Comparison of ENCODE assay signal across 15 cellular contexts in genomic region chrX:367349-367748, GRCh38. TPM values are rescaled to one million over a fixed set of nuclear protein-coding genes. Genes with fewer than 3 reads are reported as not detected.
A peak's percentile ranks its signal among the peaks of the same experiment; 100 is the strongest.
DNase-seq lines count a peak whose midpoint lies in the region; ATAC-seq and TF ChIP-seq lines count a peak whose summit lies in the region.
"Had no signal": no experiment of that assay in that cellular context is flagged by ENCODE, and none has a peak within 500 bp of the region (broad histone marks: within the 10 kb centered on the region; RNA-seq: fewer than 3 reads in every experiment).

No MANE protein-coding gene starts in this region.

- H3K4me2 ChIP-seq in BLaER1 treated with 17β-estradiol and CSF1 and Interleukin-3, amounts not matched to agents 10 nM and 100 nM: peak overlapping the region in 7 of 11 experiments; percentile 94 to 97 (median 95); a peak in 12 of 22 replicates
- H3K4me2 ChIP-seq in osteoblast (ENCODE audit: insufficient read depth, low read length): no peak overlapping the region
- no peak overlapping the region for H3K4me2 ChIP-seq in smooth muscle cell

- peak overlapping the region in 3 of 11 experiments; percentile 60 to 71 (median 68); a peak in 3 of 22 replicates for H3K9ac ChIP-seq in BLaER1 treated with 17β-estradiol and CSF1 and Interleukin-3, amounts not matched to agents 10 nM and 100 nM
- no peak overlapping the region for H3K9ac ChIP-seq in smooth muscle cell (ENCODE audit: low read depth)

- 78 to 85% (median 83%) methylated on average over 16 of the region's 16 CpGs for WGBS in heart left ventricle, 4 donors
- WGBS in smooth muscle cell (ENCODE audit: low lambda C conversion rate): 97% methylated on average over 16 of the region's 16 CpGs
- 89 to 92% methylated on average over 16 of the region's 16 CpGs for WGBS in upper lobe of left lung, 2 donors

- no peaks in the 10 kb centered on the region for H3F3A ChIP-seq in smooth muscle cell (ENCODE audit: low read depth)

- DNase-seq in SJCRH30 (no peak), heart left ventricle (no peak), osteoblast (ENCODE audit: insufficient read length, low spot score, missing footprints) (peak; percentile 52), smooth muscle cell (lab: John Stamatoyannopoulos, UW; ENCODE audit: unreplicated experiment) (no peak), upper lobe of left lung (no peak)
- DNase-seq in activated CD8-positive, alpha-beta memory T cell treated with anti-CD3 and anti-CD28 coated beads, Interleukin-2, amount 10 ng/mL, durations not matched to agents 7 days and 5 days: no peak
- DNase-seq: CD4-positive, CD25-positive, alpha-beta regulatory T cell; DMS79 treated with DMSO at 0.1 percent for 48 hours; GDM1; KBM-7; NCI-H1092; NCI-H1694; NCI-H446 had no signal

- no peak for TF ChIP-seq EP300 in upper lobe of left lung (IDR thresholded peaks at IDR 0.05)

- peaks cover 6% of the 10 kb centered on the region for H3K9me3 Mint-ChIP-seq in activated CD8-positive, alpha-beta memory T cell treated with anti-CD3 and anti-CD28 coated beads, Interleukin-2, amount 10 ng/mL, durations not matched to agents 7 days and 5 days (ENCODE audit: low read depth)

- no peak overlapping the region for H3K4me3 ChIP-seq in BLaER1 treated with 17β-estradiol and CSF1 and Interleukin-3, amounts not matched to agents 10 nM and 100 nM
- H3K4me3 ChIP-seq in SJCRH30: no peak overlapping the region
- no peak overlapping the region for H3K4me3 ChIP-seq in heart left ventricle
- H3K4me3 ChIP-seq in osteoblast (ENCODE audit: insufficient read depth, low read length): no peak overlapping the region
- no peak overlapping the region for H3K4me3 ChIP-seq in smooth muscle cell
- no peak overlapping the region for H3K4me3 ChIP-seq in upper lobe of left lung

- ATAC-seq in heart left ventricle: no peak
- no peak for ATAC-seq in upper lobe of left lung (ENCODE audit: low FRiP score in 2 of 2)
- no peak for ATAC-seq in activated CD8-positive, alpha-beta memory T cell treated with anti-CD3 and anti-CD28 coated beads, Interleukin-2, amount 10 ng/mL, durations not matched to agents 7 days and 5 days
- ATAC-seq in GM19452 (IDR thresholded peaks at IDR 0.05; ENCODE audit: unreplicated experiment): no peak

- TF ChIP-seq CTCF in heart left ventricle (IDR thresholded peaks at IDR 0.05) (no peak), osteoblast (IDR thresholded peaks at IDR 0.05; ENCODE audit: extremely low read depth, low read depth, low read length) (no peak), smooth muscle cell (IDR thresholded peaks at IDR 0.05; ENCODE audit: borderline replicate concordance, insufficient read depth, poor library complexity, severe bottlenecking) (no peak), upper lobe of left lung (IDR thresholded peaks at IDR 0.05) (no peak)

- peaks cover 24 to 55% (median 51%) of the 10 kb centered on the region in 10 experiments for H3K4me1 ChIP-seq in BLaER1 treated with 17β-estradiol and CSF1 and Interleukin-3, amounts not matched to agents 10 nM and 100 nM
- H3K4me1 ChIP-seq in SJCRH30 (peaks cover 18% of the 10 kb centered on the region), heart left ventricle (peaks cover 0 to 31% (median 8%) of the 10 kb centered on the region in 12 donors), osteoblast (ENCODE audit: insufficient read depth, low read length) (peaks cover 7% of the 10 kb centered on the region), smooth muscle cell (ENCODE audit: low read depth) (peaks cover 8% of the 10 kb centered on the region), upper lobe of left lung (no peaks in the 10 kb centered on the region)

- H3K27ac ChIP-seq in BLaER1 treated with 17β-estradiol and CSF1 and Interleukin-3, amounts not matched to agents 10 nM and 100 nM: peak overlapping the region in 5 of 11 experiments; percentile 11 to 80 (median 71); a peak in 6 of 22 replicates
- H3K27ac ChIP-seq in SJCRH30: peak overlapping the region; percentile 52; the same call in 1 of the 2 replicates
- peak overlapping the region in 10 of 12 donors; percentile 57 to 94 (median 84) for H3K27ac ChIP-seq in heart left ventricle
- no peak overlapping the region for H3K27ac ChIP-seq in osteoblast (ENCODE audit: low read depth, low read length)
- H3K27ac ChIP-seq in smooth muscle cell (ENCODE audit: low read depth): no peak overlapping the region
- no peak overlapping the region for H3K27ac ChIP-seq in upper lobe of left lung

- TF ChIP-seq POLR2A in heart left ventricle (IDR thresholded peaks at IDR 0.05): no peak
- TF ChIP-seq POLR2A in upper lobe of left lung (IDR thresholded peaks at IDR 0.05): no peak

- H3K79me2 ChIP-seq in osteoblast (ENCODE audit: insufficient read depth, low read length) (peaks cover 2% of the 10 kb centered on the region), smooth muscle cell (ENCODE audit: low read depth) (peaks cover 3% of the 10 kb centered on the region)

- no peak overlapping the region for H3K4me3 Mint-ChIP-seq in activated CD8-positive, alpha-beta memory T cell treated with anti-CD3 and anti-CD28 coated beads, Interleukin-2, amount 10 ng/mL, durations not matched to agents 7 days and 5 days
- H3K4me3 Mint-ChIP-seq: CD4-positive, CD25-positive, alpha-beta regulatory T cell had no signal

- intact Hi-C loops in heart left ventricle (cut with DNase I): no loop called here

- H3K27ac Mint-ChIP-seq in activated CD8-positive, alpha-beta memory T cell treated with anti-CD3 and anti-CD28 coated beads, Interleukin-2, amount 10 ng/mL, durations not matched to agents 7 days and 5 days: no peak overlapping the region

- H3K27me3 ChIP-seq in BLaER1 treated with 17β-estradiol and CSF1 and Interleukin-3, amounts not matched to agents 10 nM and 100 nM: peaks cover 18 to 27% (median 22%) of the 10 kb centered on the region in 11 experiments
- H3K27me3 ChIP-seq in SJCRH30 (no peaks in the 10 kb centered on the region), heart left ventricle (peaks cover 0 to 5% (median 0%) of the 10 kb centered on the region in 9 donors), osteoblast (ENCODE audit: insufficient read depth, low read length) (peaks cover 11% of the 10 kb centered on the region), smooth muscle cell (ENCODE audit: low read depth) (peaks cover 8% of the 10 kb centered on the region), upper lobe of left lung (peaks cover 0 to 8% (median 0%) of the 10 kb centered on the region in 4 donors)

- peaks cover 19% of the 10 kb centered on the region for H3K27me3 Mint-ChIP-seq in activated CD8-positive, alpha-beta memory T cell treated with anti-CD3 and anti-CD28 coated beads, Interleukin-2, amount 10 ng/mL, durations not matched to agents 7 days and 5 days

- peaks cover 4% of the 10 kb centered on the region for H3K4me1 Mint-ChIP-seq in activated CD8-positive, alpha-beta memory T cell treated with anti-CD3 and anti-CD28 coated beads, Interleukin-2, amount 10 ng/mL, durations not matched to agents 7 days and 5 days

- peaks cover 7% of the 10 kb centered on the region for H3K36me3 Mint-ChIP-seq in activated CD8-positive, alpha-beta memory T cell treated with anti-CD3 and anti-CD28 coated beads, Interleukin-2, amount 10 ng/mL, durations not matched to agents 7 days and 5 days

- peaks cover 5 to 41% (median 31%) of the 10 kb centered on the region in 11 experiments; a peak in 20 of 22 replicates for H4K20me1 ChIP-seq in BLaER1 treated with 17β-estradiol and CSF1 and Interleukin-3, amounts not matched to agents 10 nM and 100 nM
- H4K20me1 ChIP-seq in osteoblast (ENCODE audit: insufficient read depth, low read length) (peaks cover 7% of the 10 kb centered on the region), smooth muscle cell (ENCODE audit: low read depth) (peaks cover 44% of the 10 kb centered on the region)

- peaks cover 19 to 26% (median 21%) of the 10 kb centered on the region in 11 experiments for H3K9me3 ChIP-seq in BLaER1 treated with 17β-estradiol and CSF1 and Interleukin-3, amounts not matched to agents 10 nM and 100 nM (replicated peaks in 1 of 11)
- H3K9me3 ChIP-seq in SJCRH30 (replicated peaks) (0 out of 2 replicates have a peak, but pooled peaks cover 4% of the 10 kb centered on the region), heart left ventricle (no peaks in the 10 kb centered on the region), osteoblast (ENCODE audit: low read depth, low read length) (no peaks in the 10 kb centered on the region), smooth muscle cell (replicated peaks; ENCODE audit: low read depth) (no peaks in the 10 kb centered on the region), upper lobe of left lung (no peaks in the 10 kb centered on the region)

- H2AFZ ChIP-seq in osteoblast (ENCODE audit: low read length): no peak overlapping the region
- H2AFZ ChIP-seq in smooth muscle cell (ENCODE audit: low read depth): no peak overlapping the region

- H3K36me3 ChIP-seq in BLaER1 treated with 17β-estradiol and CSF1 and Interleukin-3, amounts not matched to agents 10 nM and 100 nM: peaks cover 4 to 20% (median 11%) of the 10 kb centered on the region in 11 experiments; a peak in 19 of 22 replicates
- H3K36me3 ChIP-seq in SJCRH30: peaks cover 5% of the 10 kb centered on the region
- no peaks in the 10 kb centered on the region for H3K36me3 ChIP-seq in heart left ventricle
- H3K36me3 ChIP-seq in osteoblast (ENCODE audit: insufficient read depth, low read length): no peaks in the 10 kb centered on the region
- no peaks in the 10 kb centered on the region for H3K36me3 ChIP-seq in smooth muscle cell (ENCODE audit: low read depth)
- H3K36me3 ChIP-seq in upper lobe of left lung: no peaks in the 10 kb centered on the region

- CTCF ChIA-PET in activated CD8-positive, alpha-beta memory T cell treated with anti-CD3 and anti-CD28 coated beads, Interleukin-2, amount 10 ng/mL, durations not matched to agents 7 days and 5 days (lab: Charles Lee): no interaction called here

RNA-seq across cellular contexts. Expression of gene PPP2R3B, which starts 19.4 kb away (rescaled TPM):
- 29.2 and 29.8 TPM in 2 replicates for total RNA-seq in SJCRH30 (2014; rRNA removed; shearing (Covaris generic))
- total RNA-seq in heart left ventricle (100 to 1,000 TPM in 8 of 9 donors, 10 to 100 TPM in 1; 98.3 to 186 (median 113) TPM), osteoblast (10.3 and 13.4 TPM in 2 replicates), smooth muscle cell (15.2 TPM in 2 replicates), upper lobe of left lung (10 to 100 TPM in 5 of 6 donors, 1 to 10 TPM in 1; 8.7 to 72.3 (median 15.1) TPM)
- polyA plus RNA-seq in heart left ventricle (100 to 1,000 TPM in 1 of 2 donors, 10 to 100 TPM in 1; 60.9 to 181 TPM), smooth muscle cell (25.1 and 39.5 TPM in 2 replicates)
- total RNA-seq in activated CD8-positive, alpha-beta memory T cell treated with anti-CD3 and anti-CD28 coated beads, Interleukin-2, amount 10 ng/mL, durations not matched to agents 7 days and 5 days: 10 to 100 TPM; 31.7 to 45.8 TPM

RNA-seq across cellular contexts. Expression of gene GTPBP6, which starts 48.8 kb away (rescaled TPM):
- total RNA-seq in SJCRH30 (2014; rRNA removed; shearing (Covaris generic)): 29.6 and 37.0 TPM in 2 replicates
- total RNA-seq in heart left ventricle (10 to 100 TPM; 31.3 to 71.5 (median 47.5) TPM), osteoblast (34.2 and 34.4 TPM in 2 replicates), smooth muscle cell (25.3 TPM in 2 replicates), upper lobe of left lung (10 to 100 TPM; 34.6 to 69.9 (median 61.0) TPM)
- polyA plus RNA-seq in heart left ventricle (100 to 1,000 TPM in 1 of 2 donors, 10 to 100 TPM in 1; 50.6 to 102 TPM), smooth muscle cell (45.7 and 59.5 TPM in 2 replicates)
- total RNA-seq in activated CD8-positive, alpha-beta memory T cell treated with anti-CD3 and anti-CD28 coated beads, Interleukin-2, amount 10 ng/mL, durations not matched to agents 7 days and 5 days: 10 to 100 TPM; 53.2 to 57.2 TPM

Comparison
In these comparisons a context has a peak if more than half of its experiments do, and no peak if none do; other contexts are left out.
1. H3K27ac ChIP-seq: peak in SJCRH30 (single experiment) and heart left ventricle (10 of 12); none in osteoblast (single experiment), smooth muscle cell (single experiment) and upper lobe of left lung (0 of 4).
2. H3K4me2 ChIP-seq: peak in BLaER1 treated with 17β-estradiol and CSF1 and Interleukin-3, amounts not matched to agents 10 nM and 100 nM (7 of 11); none in osteoblast (single experiment) and smooth muscle cell (single experiment).